In the genomic region with DNA sequence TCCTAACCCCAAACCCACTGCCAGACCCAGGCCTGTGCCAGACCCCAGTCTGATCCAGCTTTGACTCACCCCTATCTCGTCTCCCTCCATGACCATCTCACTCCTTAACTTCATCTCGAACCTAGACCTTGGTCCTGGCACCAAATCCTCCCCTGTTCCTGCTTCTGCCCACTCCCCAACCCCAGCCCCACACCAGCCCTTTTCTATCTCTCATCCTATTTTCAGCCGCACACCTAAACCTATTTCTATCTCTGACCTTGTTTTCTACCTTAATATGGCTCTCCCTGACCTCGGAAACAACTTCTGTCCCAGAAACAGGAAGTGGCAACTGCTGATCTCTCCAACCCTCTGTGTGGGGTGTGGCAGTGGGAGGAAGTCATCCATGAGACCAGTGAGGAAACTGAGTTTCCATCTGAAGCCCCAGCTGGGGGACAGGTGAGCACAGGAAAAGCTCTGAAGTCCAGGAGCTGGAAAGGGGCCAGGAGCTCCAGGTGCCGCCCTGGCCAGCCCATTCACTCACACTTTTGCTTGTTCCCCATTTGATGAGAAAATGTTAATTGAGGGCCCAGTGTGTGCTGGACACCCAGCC, we compare ENCODE assay signal across 11 cellular contexts. TPM values are rescaled to one million over a fixed set of nuclear protein-coding genes. Genes with fewer than 3 reads are reported as not detected.
A peak's percentile ranks its signal among the peaks of the same experiment; 100 is the strongest.
DNase-seq lines count a peak whose midpoint lies in the region; ATAC-seq and TF ChIP-seq lines count a peak whose summit lies in the region.
"Had no signal": no experiment of that assay in that cellular context is flagged by ENCODE, and none has a peak within 500 bp of the region (broad histone marks: within the 10 kb centered on the region; RNA-seq: fewer than 3 reads in every experiment).

No MANE protein-coding gene starts in this region.

- peak overlapping the region in 1 of 2 donors; percentile 18 for H3K27ac ChIP-seq in left lung
- H3K27ac ChIP-seq: psoas muscle had no signal

- H3K27me3 ChIP-seq in left lung: peaks cover 0 to 5% of the 10 kb centered on the region in 2 donors

- peak; percentile 15 for DNase-seq in GDM1 (lab: John Stamatoyannopoulos, UW)
- DNase-seq in KBM-7: peak; percentile 65
- DNase-seq in left lung: no peak
- DNase-seq in 8988T: no peak
- no peak for DNase-seq in NCI-H1092 (lab: John Stamatoyannopoulos, UW)
- DNase-seq: kidney, NCI-H1694, psoas muscle had no signal

- H3K9me3 ChIP-seq in left lung: no peaks in the 10 kb centered on the region
- H3K9me3 ChIP-seq: psoas muscle had no signal

- peak overlapping the region; percentile 66 for H3K27ac Mint-ChIP-seq in T-helper 1 cell treated with Interleukin-12 subunit alpha and Interleukin-12 subunit beta and Interleukin-4 antibody, amounts not matched to agents 30 μg/mL and 1 μg/mL, for 36 hours

- peak overlapping the region; percentile 62 for H3K4me3 Mint-ChIP-seq in T-helper 1 cell treated with Interleukin-12 subunit alpha and Interleukin-12 subunit beta and Interleukin-4 antibody, amounts not matched to agents 30 μg/mL and 1 μg/mL, for 36 hours

- peaks cover 39% of the 10 kb centered on the region for H3K4me1 Mint-ChIP-seq in T-helper 1 cell treated with Interleukin-12 subunit alpha and Interleukin-12 subunit beta and Interleukin-4 antibody, amounts not matched to agents 30 μg/mL and 1 μg/mL, for 36 hours (ENCODE audit: low read depth)

- peak; percentile 56 for ATAC-seq in left lung
- ATAC-seq in HG02798 (IDR thresholded peaks at IDR 0.05; ENCODE audit: poor library complexity, unreplicated experiment): no peak
- ATAC-seq: psoas muscle had no signal

- no peak overlapping the region for H3K4me3 ChIP-seq in left lung
- H3K4me3 ChIP-seq: psoas muscle had no signal

- H3K4me1 ChIP-seq in left lung: peaks cover 0 to 13% of the 10 kb centered on the region in 2 donors
- H3K4me1 ChIP-seq: psoas muscle had no signal

- no peak for TF ChIP-seq CTCF in left lung (IDR thresholded peaks at IDR 0.05)

- intact Hi-C loops in left lung (cut with DNase I): no loop called here

- H3K9me3 Mint-ChIP-seq in T-helper 1 cell treated with Interleukin-12 subunit alpha and Interleukin-12 subunit beta and Interleukin-4 antibody, amounts not matched to agents 30 μg/mL and 1 μg/mL, for 36 hours: no peaks in the 10 kb centered on the region

- H3K36me3 Mint-ChIP-seq in T-helper 1 cell treated with Interleukin-12 subunit alpha and Interleukin-12 subunit beta and Interleukin-4 antibody, amounts not matched to agents 30 μg/mL and 1 μg/mL, for 36 hours (ENCODE audit: low read depth): no peaks in the 10 kb centered on the region

- in situ Hi-C loops in KBM-7 (cut with MboI; ENCODE audit: low pct_unique_long_range_greater_than_20kb, low sequenced_read_pairs): no loop called here

- no peaks in the 10 kb centered on the region for H3K36me3 ChIP-seq in left lung

- no peaks in the 10 kb centered on the region for H3K27me3 Mint-ChIP-seq in T-helper 1 cell treated with Interleukin-12 subunit alpha and Interleukin-12 subunit beta and Interleukin-4 antibody, amounts not matched to agents 30 μg/mL and 1 μg/mL, for 36 hours (ENCODE audit: low read depth)

RNA-seq across cellular contexts. Expression of a gene that starts 13.7 kb away (rescaled TPM):
- not detected for total RNA-seq in left lung
- total RNA-seq: epithelial cell of proximal tubule, kidney, psoas muscle had no signal

RNA-seq across cellular contexts. Expression of a gene that starts 15.7 kb away (rescaled TPM):
- total RNA-seq in left lung: not detected
- total RNA-seq: epithelial cell of proximal tubule, kidney, psoas muscle had no signal

RNA-seq across cellular contexts. Expression of a gene that starts 21.5 kb away (rescaled TPM):
- total RNA-seq in left lung: 1 to 10 TPM in 1 of 2 donors, under 1 TPM in 1; 0.84 to 3.6 TPM
- total RNA-seq: kidney, psoas muscle had no signal

RNA-seq across cellular contexts. Expression of a gene that starts 31.8 kb away (rescaled TPM):
- under 1 TPM; 0.29 to 0.34 TPM for total RNA-seq in left lung
- total RNA-seq: epithelial cell of proximal tubule had no signal

RNA-seq across cellular contexts. Expression of a gene that starts 42.1 kb away (rescaled TPM):
- total RNA-seq in left lung: 10 to 100 TPM; 54.4 to 78.5 TPM

Comparison
In these comparisons a context has a peak if more than half of its experiments do, and no peak if none do; other contexts are left out.
1. DNase-seq: peak in GDM1 (single experiment) and KBM-7 (single experiment); none in left lung (0 of 2), 8988T (single experiment) and NCI-H1092 (single experiment).